1 cellular context compared by ENCODE assay signal in genomic region chr20:62873681-62874031, GRCh38.
TF ChIP-seq lines count a peak whose summit lies in the region.
"Not testable (repeated sequence)": the region's sequence is repeated elsewhere in the genome, so short reads cannot be mapped to it uniquely, and the experiment has no call there.

No MANE protein-coding gene starts in this region.

TF ChIP-seq in HepG2, 621 proteins besides CTCF, POLR2A, EP300 and RAD21 (continued from another document):
- TF ChIP-seq CREB1 (IDR thresholded peaks at IDR 0.05) (0 out of 2 replicates have a peak, but pooled peaks have one; percentile 11), KDM2A (CRISPR knock-in tag; IDR thresholded peaks at IDR 0.05; ENCODE audit: borderline replicate concordance, low read depth) (peak; percentile 90), ZNF674 (CRISPR knock-in tag; IDR thresholded peaks at IDR 0.05; ENCODE audit: low read depth) (0 out of 2 replicates have a peak, but pooled peaks have one; percentile 2), REPIN1 (CRISPR knock-in tag; IDR thresholded peaks at IDR 0.05; ENCODE audit: borderline replicate concordance, low read depth) (0 out of 2 replicates have a peak, but pooled peaks have one; percentile 3), RARA (CRISPR knock-in tag; IDR thresholded peaks at IDR 0.05) (0 out of 2 replicates have a peak, but pooled peaks have one; percentile 22), ZNF275 (CRISPR knock-in tag; IDR thresholded peaks at IDR 0.05; ENCODE audit: borderline replicate concordance) (0 out of 2 replicates have a peak, but pooled peaks have one; percentile 34), HNF4A (CRISPR knock-in tag; IDR thresholded peaks at IDR 0.05) (0 out of 2 replicates have a peak, but pooled peaks have one; percentile 7), ATF1 (CRISPR knock-in tag; IDR thresholded peaks at IDR 0.05) (peak; percentile 56), KLF16 (CRISPR knock-in tag; IDR thresholded peaks at IDR 0.05) (peak in 1 of 2 experiments; percentile 72; a peak in 1 of 4 replicates), ZFY (CRISPR knock-in tag; IDR thresholded peaks at IDR 0.05) (peak; percentile 58), THAP11 (CRISPR knock-in tag; IDR thresholded peaks at IDR 0.05) (peak; percentile 51; the same call in 1 of the 2 replicates), SSRP1 (CRISPR knock-in tag; IDR thresholded peaks at IDR 0.05) (0 out of 2 replicates have a peak, but pooled peaks have one; percentile 3), TOE1 (CRISPR knock-in tag; IDR thresholded peaks at IDR 0.05) (peak; percentile 67; the same call in 1 of the 2 replicates), ZNF768 (CRISPR knock-in tag; IDR thresholded peaks at IDR 0.05) (peak; percentile 53; the same call in 1 of the 2 replicates), ATF3 (CRISPR knock-in tag; IDR thresholded peaks at IDR 0.05) (peak; percentile 39; the same call in 1 of the 2 replicates), SMC3 (IDR thresholded peaks at IDR 0.05; ENCODE audit: low read length) (peak; percentile 24; the same call in 1 of the 2 replicates), ZNF800 (CRISPR knock-in tag; IDR thresholded peaks at IDR 0.05) (peak; percentile 70), ETV5 (CRISPR knock-in tag; IDR thresholded peaks at IDR 0.05; ENCODE audit: borderline replicate concordance) (0 out of 2 replicates have a peak, but pooled peaks have one; percentile 24), KLF12 (CRISPR knock-in tag; IDR thresholded peaks at IDR 0.05; ENCODE audit: borderline replicate concordance) (0 out of 2 replicates have a peak, but pooled peaks have one; percentile 45), MIER3 (CRISPR knock-in tag; IDR thresholded peaks at IDR 0.05; ENCODE audit: borderline replicate concordance) (peak; percentile 24; the same call in 1 of the 2 replicates), YEATS2 (CRISPR knock-in tag; IDR thresholded peaks at IDR 0.05; ENCODE audit: borderline replicate concordance) (0 out of 2 replicates have a peak, but pooled peaks have one; percentile 27), ARID4A (CRISPR knock-in tag; IDR thresholded peaks at IDR 0.05; ENCODE audit: borderline replicate concordance) (peak; percentile 10; the same call in 1 of the 2 replicates), PHF5A (CRISPR knock-in tag; IDR thresholded peaks at IDR 0.05; ENCODE audit: low read depth, unreplicated experiment) (peak; percentile 41), ELF3 (CRISPR knock-in tag; IDR thresholded peaks at IDR 0.05) (peak; percentile 43), ZNF777 (CRISPR knock-in tag; IDR thresholded peaks at IDR 0.05) (peak; percentile 72), ZNF331 (CRISPR knock-in tag; IDR thresholded peaks at IDR 0.05) (0 out of 2 replicates have a peak, but pooled peaks have one; percentile 29), ZBTB43 (CRISPR knock-in tag; conservative IDR thresholded peaks at IDR 0.05) (0 out of 2 replicates have a peak, but pooled peaks have one; percentile 18), ZBTB25 (CRISPR knock-in tag; IDR thresholded peaks at IDR 0.05) (0 out of 2 replicates have a peak, but pooled peaks have one; percentile 9), ZFX (CRISPR knock-in tag; IDR thresholded peaks at IDR 0.05; ENCODE audit: low read depth) (peak; percentile 49; the same call in 1 of the 2 replicates), KDM4B (CRISPR knock-in tag; IDR thresholded peaks at IDR 0.05) (0 out of 2 replicates have a peak, but pooled peaks have one; percentile 35)
- TF ChIP-seq CREB1 (CRISPR knock-in tag; IDR thresholded peaks at IDR 0.05) = not testable (repeated sequence)
TF ChIP-seq in HepG2: peak in this region for 70; not testable (repeated sequence) for 551.
